Comparison of ENCODE assay signal across 8 cellular contexts in the genomic region with DNA sequence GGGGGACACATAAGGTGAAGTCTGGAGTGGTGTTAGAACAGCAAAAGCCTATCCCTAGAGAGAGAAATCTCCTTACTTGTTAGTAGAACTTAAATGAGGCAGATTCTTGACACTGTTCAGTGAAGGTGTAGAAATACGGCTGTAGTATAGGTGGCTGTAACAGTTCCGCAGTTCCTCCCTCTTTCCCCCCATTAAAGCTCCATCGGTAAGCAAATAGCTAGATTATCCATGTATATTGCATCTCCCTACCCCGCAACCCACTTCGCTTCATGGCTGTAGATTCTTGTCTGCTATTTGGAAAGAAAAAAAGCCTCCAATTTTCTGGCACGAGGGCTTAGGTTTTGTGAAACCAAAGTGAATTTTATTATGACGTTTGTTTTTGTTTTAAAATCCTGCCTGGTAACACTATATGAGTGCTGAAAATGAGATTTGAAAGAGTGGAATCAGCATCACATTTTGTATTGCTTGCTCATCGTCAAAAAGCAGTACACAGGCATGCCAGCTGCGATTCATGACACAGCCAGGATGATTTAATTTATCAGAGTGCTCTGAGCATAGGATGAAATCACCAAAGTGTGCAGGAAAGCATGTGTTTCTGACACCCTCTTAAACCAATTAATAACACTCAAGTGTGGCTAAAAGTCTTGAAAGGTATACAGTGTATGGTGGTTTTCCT. TPM values are rescaled to one million over a fixed set of nuclear protein-coding genes. Genes with fewer than 3 reads are reported as not detected.
DNase-seq lines count a peak whose midpoint lies in the region; ATAC-seq lines count a peak whose summit lies in the region.

No MANE protein-coding gene starts in this region.

- H3K4me3 Mint-ChIP-seq in activated naive CD8-positive, alpha-beta T cell = peak overlapping the region; percentile 28
- H3K4me3 Mint-ChIP-seq in activated naive CD8-positive, alpha-beta T cell treated with anti-CD3 and anti-CD28 coated beads, Interleukin-2, amount 50 U/mL, for 24 hours = no peak overlapping the region
- peak overlapping the region; percentile 85 for H3K4me3 Mint-ChIP-seq in T-helper 17 cell

- whole genome bisulfite sequencing in right cardiac atrium = 23% methylated on average over 9 of the region's 9 CpGs

- H3K36me3 ChIP-seq in stomach smooth muscle (ENCODE audit: control insufficient read depth in 2 of 2, insufficient read depth in 2 of 2, low read length in 2 of 2) = no peaks in the 10 kb centered on the region

- peaks cover 38% of the 10 kb centered on the region for H3K27me3 Mint-ChIP-seq in activated naive CD8-positive, alpha-beta T cell
- H3K27me3 Mint-ChIP-seq in activated naive CD8-positive, alpha-beta T cell treated with anti-CD3 and anti-CD28 coated beads, Interleukin-2, amount 50 U/mL, for 24 hours = peaks cover 43% of the 10 kb centered on the region
- H3K27me3 Mint-ChIP-seq in T-helper 17 cell = peaks cover 66% of the 10 kb centered on the region

- H3K9ac ChIP-seq in stomach smooth muscle (ENCODE audit: low read length in 2 of 2) = peak overlapping the region; percentile 46 to 55

- no peak for ATAC-seq in activated naive CD8-positive, alpha-beta T cell treated with anti-CD3 and anti-CD28 coated beads, Interleukin-2, amount 50 U/mL, for 24 hours
- ATAC-seq in T-helper 17 cell (no peak), right cardiac atrium (no peak), HG03342 (IDR thresholded peaks at IDR 0.05; ENCODE audit: unreplicated experiment) (no peak)

- no peaks in the 10 kb centered on the region for H3K9me3 Mint-ChIP-seq in activated naive CD8-positive, alpha-beta T cell (ENCODE audit: low read depth)
- no peaks in the 10 kb centered on the region for H3K9me3 Mint-ChIP-seq in activated naive CD8-positive, alpha-beta T cell treated with anti-CD3 and anti-CD28 coated beads, Interleukin-2, amount 50 U/mL, for 24 hours

- H3K27ac ChIP-seq in right cardiac atrium (ENCODE audit: low read length) (no peak overlapping the region), stomach smooth muscle (ENCODE audit: low read length) (no peak overlapping the region)

- no peaks in the 10 kb centered on the region for H3K9me3 ChIP-seq in T-helper 17 cell (ENCODE audit: control insufficient read depth, low read length, poor library complexity, severe bottlenecking)
- H3K9me3 ChIP-seq in right cardiac atrium (ENCODE audit: control insufficient read depth, low read length) = no peaks in the 10 kb centered on the region
- H3K9me3 ChIP-seq in stomach smooth muscle (ENCODE audit: control insufficient read depth in 2 of 2, low read length in 2 of 2) = no peaks in the 10 kb centered on the region

- no peak overlapping the region for H3K27ac Mint-ChIP-seq in activated naive CD8-positive, alpha-beta T cell
- no peak overlapping the region for H3K27ac Mint-ChIP-seq in activated naive CD8-positive, alpha-beta T cell treated with anti-CD3 and anti-CD28 coated beads, Interleukin-2, amount 50 U/mL, for 24 hours
- H3K27ac Mint-ChIP-seq in T-helper 17 cell = no peak overlapping the region

- peaks cover 8% of the 10 kb centered on the region for H3K4me1 Mint-ChIP-seq in activated naive CD8-positive, alpha-beta T cell (ENCODE audit: low read depth)
- peaks cover 9% of the 10 kb centered on the region for H3K4me1 Mint-ChIP-seq in activated naive CD8-positive, alpha-beta T cell treated with anti-CD3 and anti-CD28 coated beads, Interleukin-2, amount 50 U/mL, for 24 hours
- peaks cover 13% of the 10 kb centered on the region for H3K4me1 Mint-ChIP-seq in T-helper 17 cell

- DNase-seq in activated naive CD8-positive, alpha-beta T cell treated with anti-CD3 and anti-CD28 coated beads, Interleukin-2, amount 50 U/mL, for 24 hours = no peak
- DNase-seq in T-helper 17 cell (no peak), right cardiac atrium (no peak), NOMO-1 treated with dmso at 0.1 percent for 144 hours (lab: John Stamatoyannopoulos, UW; ENCODE audit: unreplicated experiment) (no peak), NCI-H2029 (lab: John Stamatoyannopoulos, UW) (no peak)

- H3K4me3 ChIP-seq in right cardiac atrium (ENCODE audit: low read length) (peak overlapping the region; percentile 59), stomach smooth muscle (ENCODE audit: low read length in 2 of 2) (peak overlapping the region; percentile 63 to 89)

- intact Hi-C loops in right cardiac atrium (cut with DNase I) = no loop called here

- no peaks in the 10 kb centered on the region for H3K36me3 Mint-ChIP-seq in activated naive CD8-positive, alpha-beta T cell
- no peaks in the 10 kb centered on the region for H3K36me3 Mint-ChIP-seq in activated naive CD8-positive, alpha-beta T cell treated with anti-CD3 and anti-CD28 coated beads, Interleukin-2, amount 50 U/mL, for 24 hours (ENCODE audit: low read depth)
- H3K36me3 Mint-ChIP-seq in T-helper 17 cell (ENCODE audit: low read depth) = peaks cover 4% of the 10 kb centered on the region

- H3K4me1 ChIP-seq in right cardiac atrium (ENCODE audit: control insufficient read depth, insufficient read depth, low read length) (peaks cover 2% of the 10 kb centered on the region), stomach smooth muscle (ENCODE audit: control insufficient read depth, insufficient read depth, low read length) (peaks cover 3% of the 10 kb centered on the region)

- H3K27me3 ChIP-seq in right cardiac atrium (ENCODE audit: control insufficient read depth, insufficient read depth) = no peaks in the 10 kb centered on the region
- H3K27me3 ChIP-seq in stomach smooth muscle (ENCODE audit: control insufficient read depth in 1 of 2, insufficient read depth in 2 of 2, low read length in 2 of 2) = no peaks in the 10 kb centered on the region

RNA-seq across cellular contexts. Expression of a gene that starts 1.4 kb away (rescaled TPM):
- total RNA-seq in T-helper 17 cell = under 1 TPM; 0.17 to 0.81 TPM
- 1 to 10 TPM; 2.3 to 4.4 (median 4.1) TPM for total RNA-seq in right cardiac atrium
- 0.70 TPM for polyA plus RNA-seq in right cardiac atrium
